13 cellular contexts compared by ENCODE assay signal in genomic region chr3:153350420-153350819, GRCh38.
DNase-seq lines count a peak whose midpoint lies in the region; ATAC-seq lines count a peak whose summit lies in the region.
"Had no signal": no experiment of that assay in that cellular context is flagged by ENCODE, and none has a peak within 500 bp of the region (broad histone marks: within the 10 kb centered on the region; RNA-seq: fewer than 3 reads in every experiment).

No MANE protein-coding gene starts in this region.

- H3K9me3 Mint-ChIP-seq in activated T-helper 17 cell treated with anti-CD3 and anti-CD28 coated beads, Interleukin-2, amount 50 U/mL, for 72 hours, result no peaks in the 10 kb centered on the region

- H3K36me3 Mint-ChIP-seq in activated T-helper 17 cell treated with anti-CD3 and anti-CD28 coated beads, Interleukin-2, amount 50 U/mL, for 72 hours (ENCODE audit: low read depth), result no peaks in the 10 kb centered on the region
- H3K36me3 Mint-ChIP-seq: naive B cell had no signal

- peak; percentile 28 for ATAC-seq in activated T-helper 17 cell treated with anti-CD3 and anti-CD28 coated beads, Interleukin-2, amount 50 U/mL, for 72 hours (replicated peaks)
- no peak for ATAC-seq in HG03354 (IDR thresholded peaks at IDR 0.05; ENCODE audit: poor library complexity, severe bottlenecking, unreplicated experiment)

- no peaks in the 10 kb centered on the region for H3K4me1 Mint-ChIP-seq in activated T-helper 17 cell treated with anti-CD3 and anti-CD28 coated beads, Interleukin-2, amount 50 U/mL, for 72 hours
- H3K4me1 Mint-ChIP-seq: B cell, naive B cell had no signal

- in situ Hi-C loops in ACHN (cut with HindIII; ENCODE audit: low pct_ligation_motif_present, low pct_unique_long_range_greater_than_20kb, low sequenced_read_pairs), result no loop called here

- no peak overlapping the region for H3K27ac Mint-ChIP-seq in activated T-helper 17 cell treated with anti-CD3 and anti-CD28 coated beads, Interleukin-2, amount 50 U/mL, for 72 hours
- H3K27ac Mint-ChIP-seq: B cell, endodermal cell had no signal

- H3K4me3 Mint-ChIP-seq in activated T-helper 17 cell treated with anti-CD3 and anti-CD28 coated beads, Interleukin-2, amount 50 U/mL, for 72 hours, result no peak overlapping the region
- H3K4me3 Mint-ChIP-seq: B cell, endodermal cell, naive B cell had no signal

- no peaks in the 10 kb centered on the region for H3K27me3 Mint-ChIP-seq in activated T-helper 17 cell treated with anti-CD3 and anti-CD28 coated beads, Interleukin-2, amount 50 U/mL, for 72 hours

- DNase-seq in ACHN, result peak; percentile 11
- DNase-seq in HCEC 1CT, result peak; percentile 9
- DNase-seq in hepatic stellate cell (ENCODE audit: low spot score), result peak; percentile 11
- no peak for DNase-seq in activated effector memory CD4-positive, alpha-beta T cell treated with Interleukin-2 at 50 U/mL for 16 hours
- no peak for DNase-seq in middle frontal gyrus (ENCODE audit: extremely low spot score, low spot score)
- no peak for DNase-seq in pons (ENCODE audit: low spot score)
- DNase-seq: anterior cingulate cortex, endodermal cell, naive B cell, spleen had no signal

Comparison
In these comparisons a context has a peak if more than half of its experiments do, and no peak if none do; other contexts are left out.
1. DNase-seq: peak in ACHN (single experiment), HCEC 1CT (single experiment) and hepatic stellate cell (single experiment); none in activated effector memory CD4-positive, alpha-beta T cell treated with Interleukin-2 at 50 U/mL for 16 hours (single experiment), middle frontal gyrus (single experiment) and pons (single experiment).